In genomic region chr19:31664096-31664495, GRCh38 we compare ENCODE assay signal across 27 cellular contexts.
"Had no signal": no experiment of that assay in that cellular context is flagged by ENCODE, and none has a peak within 500 bp of the region (broad histone marks: within the 10 kb centered on the region; RNA-seq: fewer than 3 reads in every experiment).

No MANE protein-coding gene starts in this region.

- H3K27ac ChIP-seq: neural progenitor cell, ovary, parathyroid adenoma, psoas muscle, right lobe of liver, sigmoid colon, stomach, thoracic aorta, thyroid gland, tibial nerve, upper lobe of left lung, vagina had no signal

- DNase-seq: occipital lobe; ovary; posterior cingulate gyrus; psoas muscle; right cardiac atrium; right lobe of liver; sigmoid colon; small intestine; stimulated activated CD4-positive, alpha-beta T cell treated with anti-CD3 and anti-CD28 coated beads, Interleukin-15, amount 100 ng/mL, for 24 hours; stimulated activated CD4-positive, alpha-beta T cell treated with anti-CD3 and anti-CD28 coated beads, Interleukin-2, amount 100 ng/mL, for 24 hours; stimulated activated CD4-positive, alpha-beta T cell treated with anti-CD3 and anti-CD28 coated beads, Interleukin-2, amount 100 ng/mL, for 48 hours; stimulated activated CD4-positive, alpha-beta T cell treated with anti-CD3 and anti-CD28 coated beads, Interleukin-4, amount 100 ng/mL, for 24 hours; stimulated activated naive B cell treated with anti-CD40 and anti-IgM and Interleukin-4, amounts not matched to agents 10 μg/mL and 1 μg/mL and 100 μg/mL, for 72 hours; stimulated activated naive CD4-positive, alpha-beta T cell treated with Interleukin-2 at 50 U/mL for 16 hours; stomach; thyroid gland; trophoblast cell; upper lobe of left lung had no signal

- H3K9me3 Mint-ChIP-seq: nephron; neural progenitor cell; stimulated activated effector memory CD8-positive, alpha-beta T cell treated with anti-CD3 and anti-CD28 coated beads, Interleukin-12 subunit alpha, Interleukin-12 subunit beta, amount 100 ng/mL, for 72 hours; stimulated activated naive B cell treated with anti-CD40 and anti-IgM and Interleukin-4, amounts not matched to agents 10 μg/mL and 1 μg/mL and 100 μg/mL, for 72 hours had no signal

- H3K9me3 ChIP-seq: ovary, psoas muscle, right lobe of liver, sigmoid colon, stomach, thoracic aorta, thyroid gland, tibial nerve, upper lobe of left lung, vagina had no signal

- H3K4me3 Mint-ChIP-seq: nephron; neural progenitor cell; stimulated activated effector memory CD8-positive, alpha-beta T cell treated with anti-CD3 and anti-CD28 coated beads, Interleukin-12 subunit alpha, Interleukin-12 subunit beta, amount 100 ng/mL, for 72 hours; stimulated activated naive B cell treated with anti-CD40 and anti-IgM and Interleukin-4, amounts not matched to agents 10 μg/mL and 1 μg/mL and 100 μg/mL, for 72 hours; stimulated activated naive CD8-positive, alpha-beta T cell treated with anti-CD3 and anti-CD28 coated beads, Interleukin-15, Interleukin-2, amounts not matched to agents 100 ng/mL and 50 ng/mL, for 24 hours had no signal

- H3K4me1 ChIP-seq: neural progenitor cell, parathyroid adenoma, psoas muscle, right lobe of liver, sigmoid colon, stomach, thyroid gland, tibial nerve, upper lobe of left lung, vagina had no signal

- H3K36me3 ChIP-seq: neural progenitor cell, ovary, right lobe of liver, sigmoid colon, stomach, thoracic aorta, thyroid gland, tibial nerve, upper lobe of left lung, vagina had no signal

- H3K4me1 Mint-ChIP-seq: neural progenitor cell; stimulated activated effector memory CD8-positive, alpha-beta T cell treated with anti-CD3 and anti-CD28 coated beads, Interleukin-12 subunit alpha, Interleukin-12 subunit beta, amount 100 ng/mL, for 72 hours; stimulated activated naive B cell treated with anti-CD40 and anti-IgM and Interleukin-4, amounts not matched to agents 10 μg/mL and 1 μg/mL and 100 μg/mL, for 72 hours had no signal

- H3K36me3 Mint-ChIP-seq: neural progenitor cell; stimulated activated effector memory CD8-positive, alpha-beta T cell treated with anti-CD3 and anti-CD28 coated beads, Interleukin-12 subunit alpha, Interleukin-12 subunit beta, amount 100 ng/mL, for 72 hours; stimulated activated naive B cell treated with anti-CD40 and anti-IgM and Interleukin-4, amounts not matched to agents 10 μg/mL and 1 μg/mL and 100 μg/mL, for 72 hours had no signal

- H3K9ac ChIP-seq: neural progenitor cell, parathyroid adenoma had no signal

- H3K27ac Mint-ChIP-seq: neural progenitor cell; progenitor cell of endocrine pancreas; stimulated activated effector memory CD8-positive, alpha-beta T cell treated with anti-CD3 and anti-CD28 coated beads, Interleukin-12 subunit alpha, Interleukin-12 subunit beta, amount 100 ng/mL, for 72 hours; stimulated activated naive B cell treated with anti-CD40 and anti-IgM and Interleukin-4, amounts not matched to agents 10 μg/mL and 1 μg/mL and 100 μg/mL, for 72 hours; stimulated activated naive CD8-positive, alpha-beta T cell treated with anti-CD3 and anti-CD28 coated beads, Interleukin-15, Interleukin-2, amounts not matched to agents 100 ng/mL and 50 ng/mL, for 24 hours had no signal

- H3K27me3 Mint-ChIP-seq: stimulated activated naive B cell treated with anti-CD40 and anti-IgM and Interleukin-4, amounts not matched to agents 10 μg/mL and 1 μg/mL and 100 μg/mL, for 72 hours had no signal

- H3K27me3 ChIP-seq: neural progenitor cell, ovary, right lobe of liver, sigmoid colon, thyroid gland, tibial nerve, upper lobe of left lung, vagina had no signal

- H3K4me3 ChIP-seq: neural progenitor cell, ovary, psoas muscle, right lobe of liver, sigmoid colon, stomach, thoracic aorta, thyroid gland, tibial nerve, upper lobe of left lung, vagina had no signal
